ENCODE assay signal across 10 cellular contexts in the genomic region with DNA sequence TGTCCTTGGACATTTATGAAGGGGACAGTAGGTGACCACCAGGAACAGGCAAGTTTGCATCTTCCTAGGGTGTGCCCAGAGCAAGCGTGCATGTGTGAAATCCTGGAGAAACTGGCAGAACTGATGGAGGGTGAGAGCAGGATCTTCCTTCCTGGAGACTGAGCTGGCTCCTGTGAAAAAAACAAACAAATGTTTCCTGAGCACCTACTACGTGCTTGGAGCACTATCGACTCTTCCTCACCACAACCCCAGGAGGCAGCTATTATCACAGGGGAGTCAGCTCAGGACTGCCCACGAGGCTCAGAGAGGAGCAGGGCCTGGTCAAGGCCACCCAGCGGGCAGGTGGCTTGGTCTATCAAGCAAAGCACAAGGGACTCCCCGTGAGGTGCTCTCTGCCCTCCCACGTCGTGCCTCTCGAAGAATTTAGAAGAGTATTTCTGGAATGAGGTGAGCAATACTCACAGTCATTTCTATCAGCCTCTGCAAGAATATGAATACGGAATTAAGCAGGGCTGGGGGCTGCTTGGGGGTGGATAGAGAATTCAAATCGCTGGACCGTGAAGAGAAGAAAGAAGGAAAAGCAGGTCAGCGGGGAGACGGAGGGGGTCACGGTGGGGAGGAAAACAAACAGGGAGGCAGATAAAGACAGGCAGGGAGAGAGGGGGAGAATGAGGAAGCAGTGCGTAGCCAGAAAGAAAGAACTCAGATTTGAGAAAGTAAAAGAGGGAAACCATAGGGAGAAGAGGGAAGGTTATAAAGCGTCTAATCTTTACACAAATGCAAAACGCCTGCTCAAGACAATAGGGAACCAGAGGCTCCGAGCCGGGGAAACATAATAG. TPM values are rescaled to one million over a fixed set of nuclear protein-coding genes. Genes with fewer than 3 reads are reported as not detected.
DNase-seq lines count a peak whose midpoint lies in the region; ATAC-seq and TF ChIP-seq lines count a peak whose summit lies in the region.
"Had no signal": no experiment of that assay in that cellular context is flagged by ENCODE, and none has a peak within 500 bp of the region (broad histone marks: within the 10 kb centered on the region; RNA-seq: fewer than 3 reads in every experiment).

No MANE protein-coding gene starts in this region.

- H3K4me1 ChIP-seq in left ventricle myocardium inferior, result peaks cover 70% of the 10 kb centered on the region
- H3K4me1 ChIP-seq in RWPE2 (ENCODE audit: insufficient read depth, poor library complexity, severe bottlenecking), result peaks cover 32% of the 10 kb centered on the region
- peaks cover 33% of the 10 kb centered on the region for H3K4me1 ChIP-seq in iPS-20b (ENCODE audit: insufficient read depth, low read length)

- peak overlapping the region; percentile 78 for H3K4me3 Mint-ChIP-seq in type B pancreatic cell

- H3K27ac Mint-ChIP-seq in type B pancreatic cell, result peak overlapping the region; percentile 90

- H3K27ac ChIP-seq in left ventricle myocardium inferior (replicated peaks) (peak overlapping the region; percentile 72), RWPE2 (ENCODE audit: poor library complexity, severe bottlenecking) (peak overlapping the region; percentile 39), iPS-20b (ENCODE audit: low read length) (no peak overlapping the region)

- H3K36me3 Mint-ChIP-seq in type B pancreatic cell, result no peaks in the 10 kb centered on the region

- H3K4me1 Mint-ChIP-seq in type B pancreatic cell (ENCODE audit: unreplicated experiment), result peaks cover 45% of the 10 kb centered on the region

- no peaks in the 10 kb centered on the region for H3K27me3 ChIP-seq in left ventricle myocardium inferior (ENCODE audit: low read depth)
- H3K27me3 ChIP-seq in RWPE2 (ENCODE audit: insufficient read depth, poor library complexity, severe bottlenecking), result no peaks in the 10 kb centered on the region
- H3K27me3 ChIP-seq in iPS-20b (ENCODE audit: insufficient read depth, low read length), result peaks cover 6% of the 10 kb centered on the region; the same call in 1 of the 2 replicates

- H3K36me3 ChIP-seq in left ventricle myocardium inferior (no peaks in the 10 kb centered on the region), RWPE2 (ENCODE audit: low read depth) (no peaks in the 10 kb centered on the region), iPS-20b (ENCODE audit: insufficient read depth, low read depth, low read length) (no peaks in the 10 kb centered on the region)

- no peaks in the 10 kb centered on the region for H3K9me3 ChIP-seq in left ventricle myocardium inferior (replicated peaks)
- no peaks in the 10 kb centered on the region for H3K9me3 ChIP-seq in RWPE2 (ENCODE audit: severe bottlenecking)
- H3K9me3 ChIP-seq in iPS-20b (ENCODE audit: insufficient read depth, low read depth, low read length), result no peaks in the 10 kb centered on the region

- DNase-seq in left ventricle myocardium inferior (no peak), cardiac septum (ENCODE audit: low spot score) (no peak), RWPE2 (ENCODE audit: low spot score) (no peak), type B pancreatic cell (ENCODE audit: extremely low spot score, unreplicated experiment) (no peak), HCEC 1CT (no peak), foreskin fibroblast (no peak)
- no peak for DNase-seq in stimulated activated CD4-positive, alpha-beta T cell treated with anti-CD3 and anti-CD28 coated beads, Interleukin-4, amount 100 ng/mL, for 1 hour
- DNase-seq: central memory CD4-positive, alpha-beta T cell; NCI-H1105 treated with DMSO at 0.1 percent for 48 hours had no signal

- no peak for ATAC-seq in RWPE2 (ENCODE audit: low read depth)

- H3K27me3 Mint-ChIP-seq in type B pancreatic cell, result no peaks in the 10 kb centered on the region

- H3K9ac ChIP-seq in iPS-20b (ENCODE audit: low read depth, low read length), result peak overlapping the region; percentile 43; the same call in 1 of the 2 replicates

- TF ChIP-seq CTCF in left ventricle myocardium inferior (IDR thresholded peaks at IDR 0.05; ENCODE audit: borderline replicate concordance), result no peak
- no peak for TF ChIP-seq CTCF in RWPE2 (IDR thresholded peaks at IDR 0.05; ENCODE audit: poor library complexity, severe bottlenecking)
- no peak for TF ChIP-seq CTCF in type B pancreatic cell (conservative IDR thresholded peaks at IDR 0.05)
- no peak for TF ChIP-seq CTCF in foreskin fibroblast (IDR thresholded peaks at IDR 0.05; ENCODE audit: low read depth, low read length)

- intact Hi-C loops in left ventricle myocardium inferior (cut with micrococcal nuclease), result no loop called here
- intact Hi-C loops in cardiac septum (cut with DNase I), result no loop called here

- H3K9me3 Mint-ChIP-seq in type B pancreatic cell, result peaks cover 5% of the 10 kb centered on the region

- H3K4me3 ChIP-seq in left ventricle myocardium inferior (peak overlapping the region; percentile 21), RWPE2 (ENCODE audit: severe bottlenecking) (no peak overlapping the region), iPS-20b (ENCODE audit: low read length) (peak overlapping the region; percentile 25; the same call in 1 of the 2 replicates), foreskin fibroblast (ENCODE audit: low read depth in 1 of 2, low read length in 2 of 2) (no peak overlapping the region)

RNA-seq across cellular contexts. Expression of a gene that starts 1.8 kb away (rescaled TPM):
- total RNA-seq in left ventricle myocardium inferior, result 0.47 TPM
- 1.1 TPM for total RNA-seq in cardiac septum
- 0.24 and 1.0 TPM in 2 replicates for total RNA-seq in type B pancreatic cell (ENCODE audit: low replicate concordance)

Comparison
In these comparisons a context has a peak if more than half of its experiments do, and no peak if none do; other contexts are left out.
1. H3K4me3 ChIP-seq: peak in left ventricle myocardium inferior (single experiment) and iPS-20b (single experiment); none in RWPE2 (single experiment) and foreskin fibroblast (0 of 2).